ENCODE assay signal across 9 cellular contexts in genomic region chr2:239222346-239223028, GRCh38.
DNase-seq lines count a peak whose midpoint lies in the region; ATAC-seq, FAIRE-seq and TF ChIP-seq lines count a peak whose summit lies in the region.
"Had no signal": no experiment of that assay in that cellular context is flagged by ENCODE, and none has a peak within 500 bp of the region (broad histone marks: within the 10 kb centered on the region; RNA-seq: fewer than 3 reads in every experiment).

No MANE protein-coding gene starts in this region.

- H3K4me3 ChIP-seq in GM23338 = no peak overlapping the region
- no peak overlapping the region for H3K4me3 ChIP-seq in skeletal muscle cell (ENCODE audit: low read depth, low read length)

- H3K4me3 Mint-ChIP-seq in GM23338 = no peak overlapping the region

- peaks cover 92% of the 10 kb centered on the region for H3K79me2 ChIP-seq in GM23338 (replicated peaks; ENCODE audit: insufficient read depth)

- no peaks in the 10 kb centered on the region for H3K9me2 ChIP-seq in GM23338 (ENCODE audit: insufficient read depth)

- H3K27ac ChIP-seq in GM23338 (ENCODE audit: low read depth) = peak overlapping the region; percentile 67; the same call in 1 of the 2 replicates
- H3K27ac ChIP-seq: epithelial cell of prostate had no signal

- no peaks in the 10 kb centered on the region for H3K9me3 Mint-ChIP-seq in GM23338

- peak; percentile 19 for ATAC-seq in GM23338

- H3K36me3 ChIP-seq in GM23338 (ENCODE audit: insufficient read depth) = no peaks in the 10 kb centered on the region

- no peaks in the 10 kb centered on the region for H3F3A ChIP-seq in GM23338 (replicated peaks; ENCODE audit: low read depth)

- FAIRE-seq in HTR-8/SVneo (lab: Jason Lieb, UNC) = no peak

- H3K36me3 Mint-ChIP-seq in GM23338 (ENCODE audit: low read depth) = no peaks in the 10 kb centered on the region; the same call in 2 of the 3 replicates

- H3K27me3 ChIP-seq in GM23338 (ENCODE audit: insufficient read depth) = no peaks in the 10 kb centered on the region

- DNase-seq in GM23338 (ENCODE audit: low spot score) (no peak), SKM-1 treated with dmso at 0.1 percent for 144 hours (lab: John Stamatoyannopoulos, UW; ENCODE audit: unreplicated experiment) (peak; percentile 87), fibroblast of the conjunctiva (ENCODE audit: low read depth) (peak; percentile 76), skeletal muscle cell (ENCODE audit: low read depth) (peak; percentile 39), HTR-8/SVneo (ENCODE audit: insufficient read length, low spot score) (no peak), cerebellum (ENCODE audit: low spot score) (no peak), UCSD-AML1 (lab: John Stamatoyannopoulos, UW; ENCODE audit: unreplicated experiment) (no peak), COR-L47 (lab: John Stamatoyannopoulos, UW) (no peak)

- no peak overlapping the region for H2AFZ ChIP-seq in GM23338

- peaks cover 29% of the 10 kb centered on the region for H3K4me1 ChIP-seq in GM23338 (ENCODE audit: insufficient read depth)

- H4K20me1 ChIP-seq in GM23338 (replicated peaks; ENCODE audit: insufficient read depth) = peaks cover 31% of the 10 kb centered on the region

- 0 out of 2 replicates have a peak overlapping the region, but pooled peaks have one; percentile 68 for H3K27ac Mint-ChIP-seq in GM23338

- TF ChIP-seq CTCF in GM23338 (conservative IDR thresholded peaks at IDR 0.05; ENCODE audit: low read depth in 2 of 2) = no peak

- no peak overlapping the region for H3K4me2 ChIP-seq in GM23338

- H3K4me1 Mint-ChIP-seq in GM23338 = peaks cover 61% of the 10 kb centered on the region

- H3K27me3 Mint-ChIP-seq in GM23338 (ENCODE audit: insufficient read depth, low read depth, poor library complexity) = peaks cover 8% of the 10 kb centered on the region

TF ChIP-seq in GM23338, 12 proteins besides CTCF, POLR2A, EP300 and RAD21:
- TF ChIP-seq NANOG (IDR thresholded peaks at IDR 0.05; ENCODE audit: borderline replicate concordance) (no peak), ZNF462 (CRISPR knock-in tag; IDR thresholded peaks at IDR 0.05) (no peak), ZNF331 (CRISPR knock-in tag; IDR thresholded peaks at IDR 0.05; ENCODE audit: low read depth) (no peak), STAT1 (IDR thresholded peaks at IDR 0.05; ENCODE audit: unreplicated experiment) (no peak), JUNB (IDR thresholded peaks at IDR 0.05; ENCODE audit: unreplicated experiment) (no peak), ETS1 (IDR thresholded peaks at IDR 0.05) (no peak), ZNF114 (CRISPR knock-in tag; IDR thresholded peaks at IDR 0.05) (no peak), EZH2phosphoT487 (IDR thresholded peaks at IDR 0.05; ENCODE audit: unreplicated experiment) (no peak), CREB1 (CRISPR knock-in tag; IDR thresholded peaks at IDR 0.05; ENCODE audit: low read depth) (no peak), EZH2 (IDR thresholded peaks at IDR 0.05; ENCODE audit: low read depth, unreplicated experiment) (no peak), REST (IDR thresholded peaks at IDR 0.05; ENCODE audit: unreplicated experiment) (no peak), POLR2AphosphoS5 (IDR thresholded peaks at IDR 0.05; ENCODE audit: low read depth) (no peak)

Comparison
In these comparisons a context has a peak if more than half of its experiments do, and no peak if none do; other contexts are left out.
1. DNase-seq: peak in SKM-1 treated with dmso at 0.1 percent for 144 hours (single experiment), fibroblast of the conjunctiva (single experiment) and skeletal muscle cell (single experiment); none in GM23338 (single experiment), HTR-8/SVneo (single experiment), cerebellum (single experiment), UCSD-AML1 (single experiment) and COR-L47 (single experiment).